In the genomic region with DNA sequence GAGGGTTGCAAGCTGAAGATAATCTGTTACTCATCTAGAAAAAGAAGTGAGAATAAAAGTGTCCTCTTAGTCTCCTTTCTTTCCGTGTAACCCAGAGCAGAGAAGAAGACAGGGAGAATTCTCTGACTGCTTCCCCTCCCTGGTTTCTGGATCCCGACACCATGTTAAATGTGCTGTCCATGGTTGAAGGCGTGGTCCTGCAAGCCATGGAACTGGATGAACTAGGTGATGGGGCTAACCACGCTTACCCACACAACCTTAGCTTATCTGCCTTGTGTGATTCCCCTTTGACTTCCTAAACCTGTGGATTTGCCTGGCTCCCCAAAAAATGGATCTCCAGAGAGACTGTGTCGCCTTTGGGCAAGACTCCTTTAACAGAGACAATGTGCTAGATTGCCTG, we compare ENCODE assay signal across 1 cellular context.
TF ChIP-seq lines count a peak whose summit lies in the region.

No MANE protein-coding gene starts in this region.

TF ChIP-seq in GM23338, 12 proteins besides CTCF, POLR2A, EP300 and RAD21 (continued from another document):
- TF ChIP-seq, protein P1, sequence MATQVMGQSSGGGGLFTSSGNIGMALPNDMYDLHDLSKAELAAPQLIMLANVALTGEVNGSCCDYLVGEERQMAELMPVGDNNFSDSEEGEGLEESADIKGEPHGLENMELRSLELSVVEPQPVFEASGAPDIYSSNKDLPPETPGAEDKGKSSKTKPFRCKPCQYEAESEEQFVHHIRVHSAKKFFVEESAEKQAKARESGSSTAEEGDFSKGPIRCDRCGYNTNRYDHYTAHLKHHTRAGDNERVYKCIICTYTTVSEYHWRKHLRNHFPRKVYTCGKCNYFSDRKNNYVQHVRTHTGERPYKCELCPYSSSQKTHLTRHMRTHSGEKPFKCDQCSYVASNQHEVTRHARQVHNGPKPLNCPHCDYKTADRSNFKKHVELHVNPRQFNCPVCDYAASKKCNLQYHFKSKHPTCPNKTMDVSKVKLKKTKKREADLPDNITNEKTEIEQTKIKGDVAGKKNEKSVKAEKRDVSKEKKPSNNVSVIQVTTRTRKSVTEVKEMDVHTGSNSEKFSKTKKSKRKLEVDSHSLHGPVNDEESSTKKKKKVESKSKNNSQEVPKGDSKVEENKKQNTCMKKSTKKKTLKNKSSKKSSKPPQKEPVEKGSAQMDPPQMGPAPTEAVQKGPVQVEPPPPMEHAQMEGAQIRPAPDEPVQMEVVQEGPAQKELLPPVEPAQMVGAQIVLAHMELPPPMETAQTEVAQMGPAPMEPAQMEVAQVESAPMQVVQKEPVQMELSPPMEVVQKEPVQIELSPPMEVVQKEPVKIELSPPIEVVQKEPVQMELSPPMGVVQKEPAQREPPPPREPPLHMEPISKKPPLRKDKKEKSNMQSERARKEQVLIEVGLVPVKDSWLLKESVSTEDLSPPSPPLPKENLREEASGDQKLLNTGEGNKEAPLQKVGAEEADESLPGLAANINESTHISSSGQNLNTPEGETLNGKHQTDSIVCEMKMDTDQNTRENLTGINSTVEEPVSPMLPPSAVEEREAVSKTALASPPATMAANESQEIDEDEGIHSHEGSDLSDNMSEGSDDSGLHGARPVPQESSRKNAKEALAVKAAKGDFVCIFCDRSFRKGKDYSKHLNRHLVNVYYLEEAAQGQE (IDR thresholded peaks at IDR 0.05; ENCODE audit: unreplicated experiment): peak; percentile 42
